ENCODE assay signal across 22 cellular contexts in genomic region chr2:332592-332991, GRCh38. TPM values are rescaled to one million over a fixed set of nuclear protein-coding genes. Genes with fewer than 3 reads are reported as not detected.
DNase-seq lines count a peak whose midpoint lies in the region; ATAC-seq and TF ChIP-seq lines count a peak whose summit lies in the region.
"Had no signal": no experiment of that assay in that cellular context is flagged by ENCODE, and none has a peak within 500 bp of the region (broad histone marks: within the 10 kb centered on the region; RNA-seq: fewer than 3 reads in every experiment).

No MANE protein-coding gene starts in this region.

- peaks cover 6% of the 10 kb centered on the region for H3K36me3 Mint-ChIP-seq in activated CD8-positive, alpha-beta T cell treated with anti-CD3 and anti-CD28 coated beads for 36 hours (ENCODE audit: low read depth)
- H3K36me3 Mint-ChIP-seq in activated CD8-positive, alpha-beta T cell treated with anti-CD3 and anti-CD28 coated beads, Interleukin-2, amount 10 ng/mL, durations not matched to agents 7 days and 5 days (ENCODE audit: low read depth), result no peaks in the 10 kb centered on the region
- peaks cover 4% of the 10 kb centered on the region for H3K36me3 Mint-ChIP-seq in progenitor cell of endocrine pancreas (ENCODE audit: insufficient read depth)

- H3K4me3 ChIP-seq in Loucy (ENCODE audit: low read length, poor library complexity, severe bottlenecking) (no peak overlapping the region), astrocyte of the spinal cord (ENCODE audit: low read depth, low read length) (no peak overlapping the region), esophagus muscularis mucosa (no peak overlapping the region)
- H3K4me3 ChIP-seq: A549, left lung had no signal

- H3K4me3 Mint-ChIP-seq in activated CD8-positive, alpha-beta T cell treated with anti-CD3 and anti-CD28 coated beads for 36 hours, result no peak overlapping the region
- H3K4me3 Mint-ChIP-seq in activated CD8-positive, alpha-beta T cell treated with anti-CD3 and anti-CD28 coated beads, Interleukin-2, amount 10 ng/mL, durations not matched to agents 7 days and 5 days, result no peak overlapping the region
- H3K4me3 Mint-ChIP-seq in progenitor cell of endocrine pancreas (ENCODE audit: low read depth), result no peak overlapping the region
- H3K4me3 Mint-ChIP-seq: central memory CD8-positive, alpha-beta T cell; immature natural killer cell; mesothelial cell of epicardium; naive thymus-derived CD8-positive, alpha-beta T cell had no signal

- H2AFZ ChIP-seq in Loucy (ENCODE audit: low read length), result no peak overlapping the region

- no peaks in the 10 kb centered on the region for H3K9me2 ChIP-seq in Loucy (replicated peaks; ENCODE audit: low read depth, low read length)

- no peaks in the 10 kb centered on the region for H3K27me3 ChIP-seq in Loucy (ENCODE audit: insufficient read depth, low read length, poor library complexity, severe bottlenecking)
- peaks cover 0 to 25% (median 0%) of the 10 kb centered on the region in 4 donors for H3K27me3 ChIP-seq in esophagus muscularis mucosa

- H4K20me1 ChIP-seq in Loucy (ENCODE audit: insufficient read depth, low read length, poor library complexity, severe bottlenecking), result no peaks in the 10 kb centered on the region

- TF ChIP-seq EP300 in esophagus muscularis mucosa (IDR thresholded peaks at IDR 0.05), result no peak

- H3K27ac ChIP-seq in esophagus muscularis mucosa (replicated peaks in 1 of 4), result no peak overlapping the region
- H3K27ac ChIP-seq: A549, epithelial cell of prostate, left lung had no signal

- CTCF ChIA-PET in activated CD8-positive, alpha-beta T cell treated with anti-CD3 and anti-CD28 coated beads for 36 hours (lab: Charles Lee), result interaction anchor here (0.6 to 1.2 kb wide), 2 partner anchors 10 to 15 kb away, joined by 3 to 5 read pairs; no protein-coding TSS in a partner anchor
- CTCF ChIA-PET in activated CD8-positive, alpha-beta T cell treated with anti-CD3 and anti-CD28 coated beads, Interleukin-2, amount 10 ng/mL, durations not matched to agents 7 days and 5 days (lab: Charles Lee), result interaction anchor here (0.6 kb wide), 1 partner anchor 25 kb away, joined by 3 read pairs; no protein-coding TSS in a partner anchor

- intact Hi-C loops in activated CD8-positive, alpha-beta T cell treated with anti-CD3 and anti-CD28 coated beads for 36 hours (cut with micrococcal nuclease), result no loop called here
- intact Hi-C loops in esophagus muscularis mucosa (cut with DNase I), result no loop called here

- H3K4me1 ChIP-seq in Loucy (ENCODE audit: insufficient read depth, low read length, poor library complexity, severe bottlenecking), result no peaks in the 10 kb centered on the region
- H3K4me1 ChIP-seq in esophagus muscularis mucosa, result no peaks in the 10 kb centered on the region
- H3K4me1 ChIP-seq: A549, left lung had no signal

- no peaks in the 10 kb centered on the region for H3K79me2 ChIP-seq in Loucy (ENCODE audit: insufficient read depth, low read length)

- H3K9ac ChIP-seq in Loucy (ENCODE audit: low read depth, low read length, poor library complexity, severe bottlenecking), result no peak overlapping the region

- 37% methylated on average over 3 of the region's 3 CpGs for WGBS in esophagus muscularis mucosa

- no peak for ATAC-seq in activated CD8-positive, alpha-beta T cell treated with anti-CD3 and anti-CD28 coated beads for 36 hours
- no peak for ATAC-seq in activated CD8-positive, alpha-beta T cell treated with anti-CD3 and anti-CD28 coated beads, Interleukin-2, amount 10 ng/mL, durations not matched to agents 7 days and 5 days
- ATAC-seq in GM21447 (IDR thresholded peaks at IDR 0.05; ENCODE audit: unreplicated experiment), result no peak
- ATAC-seq in GM18517 (IDR thresholded peaks at IDR 0.05; ENCODE audit: unreplicated experiment), result no peak
- ATAC-seq: A549; left lung; naive thymus-derived CD8-positive, alpha-beta T cell had no signal

- H3F3A ChIP-seq in Loucy (ENCODE audit: low read depth), result no peaks in the 10 kb centered on the region

- H3K27me3 Mint-ChIP-seq in activated CD8-positive, alpha-beta T cell treated with anti-CD3 and anti-CD28 coated beads for 36 hours, result peaks cover 6% of the 10 kb centered on the region
- peaks cover 5% of the 10 kb centered on the region for H3K27me3 Mint-ChIP-seq in activated CD8-positive, alpha-beta T cell treated with anti-CD3 and anti-CD28 coated beads, Interleukin-2, amount 10 ng/mL, durations not matched to agents 7 days and 5 days (ENCODE audit: low read depth)
- no peaks in the 10 kb centered on the region for H3K27me3 Mint-ChIP-seq in progenitor cell of endocrine pancreas

- H3K36me3 ChIP-seq in Loucy (ENCODE audit: insufficient read depth, low read length) (no peaks in the 10 kb centered on the region), esophagus muscularis mucosa (no peaks in the 10 kb centered on the region)
- H3K36me3 ChIP-seq: left lung had no signal

- in situ Hi-C loops in astrocyte of the spinal cord (cut with HindIII; ENCODE audit: low sequenced_read_pairs), result no loop called here

- no peak overlapping the region for H3K27ac Mint-ChIP-seq in activated CD8-positive, alpha-beta T cell treated with anti-CD3 and anti-CD28 coated beads for 36 hours
- no peak overlapping the region for H3K27ac Mint-ChIP-seq in activated CD8-positive, alpha-beta T cell treated with anti-CD3 and anti-CD28 coated beads, Interleukin-2, amount 10 ng/mL, durations not matched to agents 7 days and 5 days
- no peak overlapping the region for H3K27ac Mint-ChIP-seq in progenitor cell of endocrine pancreas
- H3K27ac Mint-ChIP-seq: immature natural killer cell; mesothelial cell of epicardium; naive thymus-derived CD8-positive, alpha-beta T cell had no signal

- no peak for DNase-seq in activated CD8-positive, alpha-beta T cell treated with anti-CD3 and anti-CD28 coated beads for 36 hours
- DNase-seq in activated CD8-positive, alpha-beta T cell treated with anti-CD3 and anti-CD28 coated beads, Interleukin-2, amount 10 ng/mL, durations not matched to agents 7 days and 5 days, result no peak
- no peak for DNase-seq in astrocyte of the spinal cord (ENCODE audit: low read depth, low spot score)
- no peak for DNase-seq in progenitor cell of endocrine pancreas (ENCODE audit: low spot score, unreplicated experiment)
- DNase-seq in esophagus muscularis mucosa (ENCODE audit: extremely low spot score), result no peak
- DNase-seq: activated naive CD4-positive, alpha-beta T cell treated with anti-CD3 and anti-CD28 coated beads, Interleukin-2, amount 50 U/mL, for 16 hours; aorta; foreskin fibroblast; immature natural killer cell; left lung; naive thymus-derived CD8-positive, alpha-beta T cell; NCI-H1105 treated with DMSO at 0.1 percent for 48 hours; NCI-H2081 treated with DMSO at 0.1 percent for 48 hours; NCI-H510A treated with DMSO at 0.1 percent for 48 hours; stimulated activated CD8-positive, alpha-beta memory T cell treated with anti-CD3 and anti-CD28 coated beads, Interleukin-4, amount 100 ng/mL, for 48 hours had no signal

- peak; percentile 30 for TF ChIP-seq CTCF in activated CD8-positive, alpha-beta T cell treated with anti-CD3 and anti-CD28 coated beads for 36 hours (IDR thresholded peaks at IDR 0.05)
- TF ChIP-seq CTCF in Loucy (conservative IDR thresholded peaks at IDR 0.05; ENCODE audit: low read length), result peak; percentile 59
- TF ChIP-seq CTCF in astrocyte of the spinal cord (IDR thresholded peaks at IDR 0.05; ENCODE audit: low read depth, low read length), result peak; percentile 16
- TF ChIP-seq CTCF in progenitor cell of endocrine pancreas (IDR thresholded peaks at IDR 0.05; ENCODE audit: unreplicated experiment), result peak; percentile 16
- no peak for TF ChIP-seq CTCF in esophagus muscularis mucosa (IDR thresholded peaks at IDR 0.05)

- no peak for TF ChIP-seq POLR2A in esophagus muscularis mucosa (IDR thresholded peaks at IDR 0.05; ENCODE audit: low read depth)

- H3K9me3 ChIP-seq in Loucy (ENCODE audit: insufficient read depth, low read depth, low read length) (peaks cover 20% of the 10 kb centered on the region; the same call in 1 of the 2 replicates), esophagus muscularis mucosa (peaks cover 0 to 28% (median 18%) of the 10 kb centered on the region in 4 donors)

- no peaks in the 10 kb centered on the region for H3K4me1 Mint-ChIP-seq in activated CD8-positive, alpha-beta T cell treated with anti-CD3 and anti-CD28 coated beads for 36 hours (ENCODE audit: low read depth)
- H3K4me1 Mint-ChIP-seq in activated CD8-positive, alpha-beta T cell treated with anti-CD3 and anti-CD28 coated beads, Interleukin-2, amount 10 ng/mL, durations not matched to agents 7 days and 5 days (ENCODE audit: low read depth), result no peaks in the 10 kb centered on the region
- H3K4me1 Mint-ChIP-seq in progenitor cell of endocrine pancreas (ENCODE audit: low read depth), result no peaks in the 10 kb centered on the region
- H3K4me1 Mint-ChIP-seq: central memory CD8-positive, alpha-beta T cell; immature natural killer cell; mesothelial cell of epicardium; naive thymus-derived CD8-positive, alpha-beta T cell had no signal

- no peak overlapping the region for H3K4me2 ChIP-seq in Loucy (ENCODE audit: low read depth, low read length, poor library complexity, severe bottlenecking)
- H3K4me2 ChIP-seq: A549 had no signal

- peaks cover 20% of the 10 kb centered on the region for H3K9me3 Mint-ChIP-seq in activated CD8-positive, alpha-beta T cell treated with anti-CD3 and anti-CD28 coated beads for 36 hours
- peaks cover 25% of the 10 kb centered on the region for H3K9me3 Mint-ChIP-seq in activated CD8-positive, alpha-beta T cell treated with anti-CD3 and anti-CD28 coated beads, Interleukin-2, amount 10 ng/mL, durations not matched to agents 7 days and 5 days (ENCODE audit: insufficient read depth)
- peaks cover 38% of the 10 kb centered on the region for H3K9me3 Mint-ChIP-seq in progenitor cell of endocrine pancreas (ENCODE audit: low read depth)

- POLR2A ChIA-PET in activated CD8-positive, alpha-beta T cell treated with anti-CD3 and anti-CD28 coated beads for 36 hours (lab: Charles Lee), result no interaction called here
- POLR2A ChIA-PET in activated CD8-positive, alpha-beta T cell treated with anti-CD3 and anti-CD28 coated beads, Interleukin-2, amount 10 ng/mL, durations not matched to agents 7 days and 5 days (lab: Charles Lee), result no interaction called here

RNA-seq across cellular contexts. Expression of gene ALKAL2, which starts 44.7 kb away (rescaled TPM):
- not detected for total RNA-seq in activated CD8-positive, alpha-beta T cell treated with anti-CD3 and anti-CD28 coated beads for 36 hours
- total RNA-seq in activated CD8-positive, alpha-beta T cell treated with anti-CD3 and anti-CD28 coated beads, Interleukin-2, amount 10 ng/mL, durations not matched to agents 7 days and 5 days, result not detected
- 0.22 and 0.42 TPM in 2 replicates for total RNA-seq in progenitor cell of endocrine pancreas
- total RNA-seq in esophagus muscularis mucosa, result 10 to 100 TPM in 1 of 4 donors, 1 to 10 TPM in 2, not detected in 1; 1.7 to 11.9 (median 2.3) TPM
- total RNA-seq: naive thymus-derived CD8-positive, alpha-beta T cell had no signal

Comparison
In these comparisons a context has a peak if more than half of its experiments do, and no peak if none do; other contexts are left out.
1. CTCF ChIP-seq: peak in activated CD8-positive, alpha-beta T cell treated with anti-CD3 and anti-CD28 coated beads for 36 hours (single experiment), Loucy (single experiment), astrocyte of the spinal cord (single experiment) and progenitor cell of endocrine pancreas (single experiment); none in esophagus muscularis mucosa (0 of 3).